ENCODE assay signal across 14 cellular contexts in genomic region chr12:39503445-39503844, GRCh38.
DNase-seq lines count a peak whose midpoint lies in the region; ATAC-seq and TF ChIP-seq lines count a peak whose summit lies in the region.
"Had no signal": no experiment of that assay in that cellular context is flagged by ENCODE, and none has a peak within 500 bp of the region (broad histone marks: within the 10 kb centered on the region; RNA-seq: fewer than 3 reads in every experiment).

No MANE protein-coding gene starts in this region.

- no peak overlapping the region for H3K27ac ChIP-seq in brain microvascular endothelial cell
- H3K27ac ChIP-seq: upper lobe of left lung had no signal

- ATAC-seq in GM21619 (IDR thresholded peaks at IDR 0.05; ENCODE audit: unreplicated experiment) (no peak), HG02571 (IDR thresholded peaks at IDR 0.05; ENCODE audit: unreplicated experiment) (no peak)
- ATAC-seq: activated CD8-positive, alpha-beta T cell treated with anti-CD3 and anti-CD28 coated beads, Interleukin-2, amount 10 ng/mL, durations not matched to agents 7 days and 5 days; left colon had no signal

- no peaks in the 10 kb centered on the region for H3K36me3 ChIP-seq in brain microvascular endothelial cell (replicated peaks)
- H3K36me3 ChIP-seq: upper lobe of left lung had no signal

- H3K4me3 ChIP-seq in brain microvascular endothelial cell (ENCODE audit: low read depth, low read length): no peak overlapping the region
- H3K4me3 ChIP-seq: upper lobe of left lung had no signal

- in situ Hi-C loops in brain microvascular endothelial cell (cut with HindIII; ENCODE audit: low pct_ligation_motif_present, low sequenced_read_pairs): no loop called here

- TF ChIP-seq CTCF in brain microvascular endothelial cell (IDR thresholded peaks at IDR 0.05; ENCODE audit: low read depth, low read length, missing control alignments): peak; percentile 44

- DNase-seq in AG08395 (ENCODE audit: low spot score) (peak; percentile 8), HT1080 (ENCODE audit: low read depth) (peak; percentile 66), brain microvascular endothelial cell (peak; percentile 2), iPS-NIHi11 (ENCODE audit: low spot score) (peak; percentile 21), NCI-H69 (lab: John Stamatoyannopoulos, UW) (no peak)
- no peak for DNase-seq in activated naive CD4-positive, alpha-beta T cell treated with Interleukin-2 at 50 U/mL for 16 hours
- DNase-seq: activated CD8-positive, alpha-beta T cell treated with anti-CD3 and anti-CD28 coated beads, Interleukin-2, amount 10 ng/mL, durations not matched to agents 7 days and 5 days; AML-193; left colon; MV-4-11; NCI-H345; upper lobe of left lung had no signal

- no peaks in the 10 kb centered on the region for H3K27me3 ChIP-seq in brain microvascular endothelial cell (replicated peaks)
- H3K27me3 ChIP-seq: upper lobe of left lung had no signal

Comparison
In these comparisons a context has a peak if more than half of its experiments do, and no peak if none do; other contexts are left out.
1. DNase-seq: peak in AG08395 (single experiment), HT1080 (single experiment), brain microvascular endothelial cell (single experiment) and iPS-NIHi11 (single experiment); none in activated naive CD4-positive, alpha-beta T cell treated with Interleukin-2 at 50 U/mL for 16 hours (single experiment) and NCI-H69 (single experiment).